ENCODE assay signal across 8 cellular contexts in the genomic region with DNA sequence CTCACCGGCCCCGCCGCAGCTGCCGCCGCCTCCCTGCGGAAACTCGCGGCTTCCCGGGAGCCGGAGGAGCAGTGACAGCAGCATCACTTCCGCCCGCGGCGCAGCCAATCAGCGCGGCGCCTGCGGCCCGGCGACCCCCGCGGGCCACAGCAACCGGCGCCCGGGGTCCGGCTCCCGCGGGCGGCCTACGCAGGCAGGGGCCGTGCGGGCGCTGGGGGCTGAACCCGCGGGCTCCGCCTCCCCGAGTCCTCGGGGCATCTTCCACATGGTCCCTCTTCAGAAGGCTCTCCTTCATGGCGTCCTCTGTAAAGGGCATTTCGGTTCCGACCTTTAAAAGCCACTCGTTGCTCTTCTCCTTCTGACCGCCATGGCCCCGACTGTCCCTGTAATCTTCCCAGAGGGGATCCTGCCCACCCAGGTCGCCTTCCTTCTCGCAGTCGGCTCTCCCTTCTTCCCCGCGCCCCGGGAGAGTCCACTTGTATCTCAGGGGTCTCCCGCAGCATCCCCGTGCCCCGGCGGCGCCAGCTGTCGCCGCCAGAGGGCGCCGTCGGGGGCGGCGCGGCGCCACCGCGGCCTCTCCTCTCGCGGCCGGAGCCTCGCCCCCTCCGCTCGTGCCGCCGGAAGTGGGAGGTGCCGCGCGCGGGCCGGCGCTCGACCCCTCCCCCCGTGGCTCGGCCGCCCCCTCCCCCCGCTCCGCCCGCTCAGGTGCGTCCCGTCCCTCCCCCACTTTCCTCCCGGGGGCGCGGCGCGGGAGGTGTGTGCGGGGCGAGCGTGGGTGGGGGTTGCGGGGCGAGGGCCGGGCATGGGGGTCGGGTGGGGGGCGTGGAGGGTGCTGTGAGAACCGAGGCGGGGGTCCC. TPM values are rescaled to one million over a fixed set of nuclear protein-coding genes. Genes with fewer than 3 reads are reported as not detected.
DNase-seq lines count a peak whose midpoint lies in the region; ATAC-seq and TF ChIP-seq lines count a peak whose summit lies in the region.

A gene with protein sequence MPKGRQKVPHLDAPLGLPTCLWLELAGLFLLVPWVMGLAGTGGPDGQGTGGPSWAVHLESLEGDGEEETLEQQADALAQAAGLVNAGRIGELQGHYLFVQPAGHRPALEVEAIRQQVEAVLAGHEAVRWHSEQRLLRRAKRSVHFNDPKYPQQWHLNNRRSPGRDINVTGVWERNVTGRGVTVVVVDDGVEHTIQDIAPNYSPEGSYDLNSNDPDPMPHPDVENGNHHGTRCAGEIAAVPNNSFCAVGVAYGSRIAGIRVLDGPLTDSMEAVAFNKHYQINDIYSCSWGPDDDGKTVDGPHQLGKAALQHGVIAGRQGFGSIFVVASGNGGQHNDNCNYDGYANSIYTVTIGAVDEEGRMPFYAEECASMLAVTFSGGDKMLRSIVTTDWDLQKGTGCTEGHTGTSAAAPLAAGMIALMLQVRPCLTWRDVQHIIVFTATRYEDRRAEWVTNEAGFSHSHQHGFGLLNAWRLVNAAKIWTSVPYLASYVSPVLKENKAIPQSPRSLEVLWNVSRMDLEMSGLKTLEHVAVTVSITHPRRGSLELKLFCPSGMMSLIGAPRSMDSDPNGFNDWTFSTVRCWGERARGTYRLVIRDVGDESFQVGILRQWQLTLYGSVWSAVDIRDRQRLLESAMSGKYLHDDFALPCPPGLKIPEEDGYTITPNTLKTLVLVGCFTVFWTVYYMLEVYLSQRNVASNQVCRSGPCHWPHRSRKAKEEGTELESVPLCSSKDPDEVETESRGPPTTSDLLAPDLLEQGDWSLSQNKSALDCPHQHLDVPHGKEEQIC (minus strand): TSS at position 52 of the 857 bp plus-strand sequence. CDS start 2,229 bp downstream, outside the sequence.
A gene (plus strand): TSS at position 650 of the 857 bp plus-strand sequence. CDS start 1,602 bp downstream, outside the sequence.

- H3K4me3 Mint-ChIP-seq in activated naive CD8-positive, alpha-beta T cell treated with anti-CD3 and anti-CD28 coated beads, Interleukin-2, amount 50 U/mL, for 24 hours: peak within 1 kb of the TSS; percentile 96
- peak within 1 kb of the TSS; percentile 100 for H3K4me3 Mint-ChIP-seq in type B pancreatic cell

- H3F3A ChIP-seq in MM.1S (ENCODE audit: insufficient read depth, low read length): no peaks in the 10 kb centered on the region

- H3K9ac ChIP-seq in MM.1S (ENCODE audit: low read length): peak within 1 kb of the TSS; percentile 92

- H3K36me3 ChIP-seq in H7 (replicated peaks; ENCODE audit: control insufficient read depth, insufficient read depth, low read length) (peaks cover 7% of the 10 kb centered on the region), MM.1S (replicated peaks; ENCODE audit: insufficient read depth, low read length) (0 out of 2 replicates have a peak, but pooled peaks cover 3% of the 10 kb centered on the region), cardiac muscle cell (peaks cover 6% of the 10 kb centered on the region)

- H3K4me1 ChIP-seq in MM.1S (ENCODE audit: low read length) (peaks cover 16% of the 10 kb centered on the region; the same call in 1 of the 2 replicates), cardiac muscle cell (ENCODE audit: low read depth) (no peaks in the 10 kb centered on the region)

- H3K27me3 Mint-ChIP-seq in activated naive CD8-positive, alpha-beta T cell treated with anti-CD3 and anti-CD28 coated beads, Interleukin-2, amount 50 U/mL, for 24 hours: no peaks in the 10 kb centered on the region
- H3K27me3 Mint-ChIP-seq in type B pancreatic cell: no peaks in the 10 kb centered on the region

- H3K79me2 ChIP-seq in MM.1S (ENCODE audit: low read length): peaks cover 32% of the 10 kb centered on the region

- H2AFZ ChIP-seq in MM.1S (ENCODE audit: low read length): peak within 1 kb of the TSS; percentile 87

- H3K27ac ChIP-seq in MM.1S (ENCODE audit: low read length) (peak within 1 kb of the TSS; percentile 55; the same call in 1 of the 2 replicates), cardiac muscle cell (peak within 1 kb of the TSS; percentile 88)

- peaks cover 39% of the 10 kb centered on the region for H3K4me1 Mint-ChIP-seq in activated naive CD8-positive, alpha-beta T cell treated with anti-CD3 and anti-CD28 coated beads, Interleukin-2, amount 50 U/mL, for 24 hours
- H3K4me1 Mint-ChIP-seq in type B pancreatic cell (ENCODE audit: unreplicated experiment): peaks cover 30% of the 10 kb centered on the region

- ATAC-seq in activated naive CD8-positive, alpha-beta T cell treated with anti-CD3 and anti-CD28 coated beads, Interleukin-2, amount 50 U/mL, for 24 hours: peak; percentile 65

- peak within 1 kb of the TSS; percentile 100 for H3K27ac Mint-ChIP-seq in activated naive CD8-positive, alpha-beta T cell treated with anti-CD3 and anti-CD28 coated beads, Interleukin-2, amount 50 U/mL, for 24 hours
- H3K27ac Mint-ChIP-seq in type B pancreatic cell: peak within 1 kb of the TSS; percentile 96

- H3K9me3 Mint-ChIP-seq in activated naive CD8-positive, alpha-beta T cell treated with anti-CD3 and anti-CD28 coated beads, Interleukin-2, amount 50 U/mL, for 24 hours: no peaks in the 10 kb centered on the region
- H3K9me3 Mint-ChIP-seq in type B pancreatic cell: no peaks in the 10 kb centered on the region

- H3K9me3 ChIP-seq in MM.1S (replicated peaks; ENCODE audit: insufficient read depth, low read length) (no peaks in the 10 kb centered on the region), cardiac muscle cell (ENCODE audit: low read depth) (no peaks in the 10 kb centered on the region)

- peak within 1 kb of the TSS; percentile 98 for H3K4me2 ChIP-seq in MM.1S (ENCODE audit: low read depth, low read length)

- TF ChIP-seq CTCF in MM.1S (IDR thresholded peaks at IDR 0.05; ENCODE audit: low read length) (peak; percentile 73), cardiac muscle cell (IDR thresholded peaks at IDR 0.05; ENCODE audit: low read depth, low read length) (peak; percentile 69), type B pancreatic cell (conservative IDR thresholded peaks at IDR 0.05) (peak; percentile 97)

- H3K36me3 Mint-ChIP-seq in activated naive CD8-positive, alpha-beta T cell treated with anti-CD3 and anti-CD28 coated beads, Interleukin-2, amount 50 U/mL, for 24 hours (ENCODE audit: low read depth): peaks cover 30% of the 10 kb centered on the region
- no peaks in the 10 kb centered on the region for H3K36me3 Mint-ChIP-seq in type B pancreatic cell

- no peaks in the 10 kb centered on the region for H4K20me1 ChIP-seq in MM.1S (ENCODE audit: insufficient read depth, low read length)

- H3K4me3 ChIP-seq in H7 (ENCODE audit: insufficient read depth, low read depth, low read length) (peak within 1 kb of the TSS; percentile 90), MM.1S (ENCODE audit: low read length) (peak within 1 kb of the TSS; percentile 95), cardiac muscle cell (peak within 1 kb of the TSS; percentile 99)

- H3K27me3 ChIP-seq in H7 (ENCODE audit: control insufficient read depth, insufficient read depth, low read length) (no peaks in the 10 kb centered on the region), MM.1S (replicated peaks; ENCODE audit: insufficient read depth, low read length) (no peaks in the 10 kb centered on the region), cardiac muscle cell (no peaks in the 10 kb centered on the region)

- no peaks in the 10 kb centered on the region for H3K9me2 ChIP-seq in MM.1S (replicated peaks; ENCODE audit: insufficient read depth, low read length)

- DNase-seq in GF-D8 (lab: John Stamatoyannopoulos, UW) (peak; percentile 77), H7 (peak; percentile 100), MM.1S (peak; percentile 82), SW 1271 (lab: John Stamatoyannopoulos, UW) (peak; percentile 28 to 39), cardiac muscle cell (ENCODE audit: low read depth in 1 of 2, low spot score in 1 of 2) (peak; percentile 79 to 90), pons (ENCODE audit: low spot score) (peak; percentile 70), type B pancreatic cell (ENCODE audit: extremely low spot score, unreplicated experiment) (peak; percentile 88)
- DNase-seq in activated naive CD8-positive, alpha-beta T cell treated with anti-CD3 and anti-CD28 coated beads, Interleukin-2, amount 50 U/mL, for 24 hours: peak; percentile 80

RNA-seq across cellular contexts. Expression of the first gene that starts in this region (rescaled TPM):
- 28.4 and 29.3 TPM in 2 replicates for total RNA-seq in H7 (2014; rRNA removed; shearing (Covaris generic))
- total RNA-seq in cardiac muscle cell: 43.6 and 46.6 TPM in 2 replicates
- 31.6 and 31.7 TPM in 2 replicates for polyA plus RNA-seq in cardiac muscle cell
- 54.6 and 61.1 TPM in 2 replicates for total RNA-seq in type B pancreatic cell (ENCODE audit: low replicate concordance)

RNA-seq across cellular contexts. Expression of the second gene that starts in this region (rescaled TPM):
- total RNA-seq in H7 (2014; rRNA removed; shearing (Covaris generic)): 10.1 and 14.9 TPM in 2 replicates
- total RNA-seq in cardiac muscle cell: 14.1 and 20.0 TPM in 2 replicates
- 13.8 and 24.6 TPM in 2 replicates for polyA plus RNA-seq in cardiac muscle cell
- 29.0 and 34.7 TPM in 2 replicates for total RNA-seq in type B pancreatic cell (ENCODE audit: low replicate concordance)

Comparison
In these comparisons a context has a peak if more than half of its experiments do, and no peak if none do; other contexts are left out.
1. Peak in every context shown above with its lines: DNase-seq, ATAC-seq, H3K4me3 ChIP-seq and H3K27ac ChIP-seq.
2. DNase-seq: peak in every context shown above with its lines; median percentile 100 in H7; 88 in type B pancreatic cell; 84 in cardiac muscle cell; 82 in MM.1S; 80 in activated naive CD8-positive, alpha-beta T cell treated with anti-CD3 and anti-CD28 coated beads, Interleukin-2, amount 50 U/mL, for 24 hours; 77 in GF-D8; 70 in pons; 34 in SW 1271.